ENCODE assay signal across 8 cellular contexts in the genomic region with DNA sequence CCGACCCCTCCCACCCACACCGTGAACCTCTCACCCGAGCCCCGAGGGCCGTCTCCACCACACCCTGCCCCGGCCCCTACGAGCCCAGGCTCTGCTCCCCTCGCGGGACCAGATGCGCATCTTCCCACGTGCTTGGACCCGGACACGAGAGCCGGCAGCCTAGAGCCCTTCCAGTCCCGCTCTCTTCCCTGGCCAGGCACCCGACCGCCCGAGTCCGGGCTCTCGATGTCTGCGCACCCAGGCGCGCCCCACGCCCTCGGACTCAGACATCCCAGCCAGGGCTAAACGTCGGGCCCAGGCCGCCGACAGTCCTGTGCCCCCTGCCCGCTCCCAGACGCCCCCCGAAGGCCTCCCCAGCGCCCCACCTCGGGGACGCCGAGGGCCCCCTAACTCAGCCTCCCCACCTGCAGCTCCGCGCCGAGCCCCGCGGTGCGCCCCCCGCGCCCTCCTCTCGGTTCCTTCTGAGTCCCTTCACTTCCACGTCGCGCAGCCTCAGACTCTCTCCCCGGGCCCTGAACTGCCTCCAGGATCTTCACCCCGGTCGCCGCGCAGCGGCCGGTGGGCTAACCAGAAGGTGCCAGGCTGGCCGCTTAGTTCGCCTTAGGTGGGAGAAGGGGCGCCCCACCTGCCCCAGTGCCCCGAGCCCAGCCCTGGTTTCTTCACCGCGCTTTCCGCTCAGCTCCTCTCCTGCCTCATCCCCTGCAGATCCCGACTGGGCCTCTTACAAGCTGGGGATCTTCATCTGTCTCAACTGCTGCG. TPM values are rescaled to one million over a fixed set of nuclear protein-coding genes. Genes with fewer than 3 reads are reported as not detected.
A peak's percentile ranks its signal among the peaks of the same experiment; 100 is the strongest.
DNase-seq lines count a peak whose midpoint lies in the region; ATAC-seq and TF ChIP-seq lines count a peak whose summit lies in the region.

No MANE protein-coding gene starts in this region.

- no peaks in the 10 kb centered on the region for H3K36me3 Mint-ChIP-seq in MCF 10A (ENCODE audit: insufficient read depth, unreplicated experiment)

- H3K9me3 ChIP-seq in left lung (no peaks in the 10 kb centered on the region), subcutaneous abdominal adipose tissue (ENCODE audit: control insufficient read depth in 5 of 5, low read length in 5 of 5) (no peaks in the 10 kb centered on the region), BE2C (no peaks in the 10 kb centered on the region)

- CTCF ChIA-PET in HEK293T (lab: Yijun Ruan, JAX) (interaction anchor here (0.6 to 1.2 kb wide), 2 partner anchors 9 to 27 kb away, joined by 3 to 4 read pairs; no protein-coding TSS in a partner anchor), MCF 10A (lab: Yijun Ruan, JAX) (no interaction called here)

- H3K27me3 ChIP-seq in ACC112 (ENCODE audit: insufficient read depth, low read length) (peaks cover 33% of the 10 kb centered on the region), left lung (peaks cover 11 to 42% of the 10 kb centered on the region in 2 donors), subcutaneous abdominal adipose tissue (ENCODE audit: control insufficient read depth in 5 of 5, insufficient read depth in 4 of 5, low read length in 5 of 5) (peaks cover 5 to 23% (median 10%) of the 10 kb centered on the region in 5 donors), BE2C (peaks cover 26% of the 10 kb centered on the region)

- H3K9ac ChIP-seq in subcutaneous abdominal adipose tissue (ENCODE audit: low read length in 5 of 5): peak overlapping the region in 4 of 5 donors; percentile 30 to 64 (median 40)

- intact Hi-C loops in MCF 10A (cut with micrococcal nuclease): no loop called here
- intact Hi-C loops in left lung (cut with DNase I): no loop called here

- H3K4me1 ChIP-seq in ACC112 (ENCODE audit: control insufficient read depth, insufficient read depth, low read length, unreplicated experiment): peaks cover 4% of the 10 kb centered on the region
- peaks cover 0 to 23% of the 10 kb centered on the region in 2 donors for H3K4me1 ChIP-seq in left lung
- H3K4me1 ChIP-seq in subcutaneous abdominal adipose tissue (ENCODE audit: control insufficient read depth in 5 of 5, insufficient read depth in 5 of 5, low read length in 5 of 5): peaks cover 0 to 45% (median 20%) of the 10 kb centered on the region in 5 donors
- no peaks in the 10 kb centered on the region for H3K4me1 ChIP-seq in BE2C

- peak; percentile 58 for ATAC-seq in left lung

- H3K4me1 Mint-ChIP-seq in MCF 10A (ENCODE audit: insufficient read depth, unreplicated experiment): no peaks in the 10 kb centered on the region

- peak overlapping the region; percentile 54 for H3K4me3 ChIP-seq in ACC112 (ENCODE audit: low read depth, low read length)
- peak overlapping the region; percentile 47 to 63 for H3K4me3 ChIP-seq in left lung
- peak overlapping the region; percentile 42 to 67 (median 62) for H3K4me3 ChIP-seq in subcutaneous abdominal adipose tissue (ENCODE audit: low read depth in 1 of 5, low read length in 5 of 5)
- no peak overlapping the region for H3K4me3 ChIP-seq in BE2C (ENCODE audit: low read depth, low read length)

- DNase-seq in HEK293T (ENCODE audit: extremely low spot score) (no peak), MCF 10A (ENCODE audit: unreplicated experiment) (no peak), left lung (peak; percentile 35 to 84), BE2C (no peak), activated gamma-delta T cell treated with Interleukin-2 at 50 U/mL for 16 hours (no peak)
- no peak for DNase-seq in stimulated activated CD4-positive, alpha-beta T cell treated with anti-CD3 and anti-CD28 coated beads, Interleukin-2, amount 100 ng/mL, for 48 hours

- no peak overlapping the region for H3K27ac Mint-ChIP-seq in MCF 10A (ENCODE audit: low read depth, unreplicated experiment)

- H3K79me2 ChIP-seq in ACC112 (ENCODE audit: control insufficient read depth, insufficient read depth, low read length, unreplicated experiment): no peaks in the 10 kb centered on the region

- H3K4me3 Mint-ChIP-seq in MCF 10A (ENCODE audit: unreplicated experiment): peak overlapping the region; percentile 28

- peak overlapping the region; percentile 60 for H2AFZ ChIP-seq in ACC112 (ENCODE audit: low read length, unreplicated experiment)

- H3K9me3 Mint-ChIP-seq in MCF 10A (ENCODE audit: unreplicated experiment): no peaks in the 10 kb centered on the region

- POLR2A ChIA-PET in HEK293T (lab: Yijun Ruan, JAX): interaction anchor here (1.0 to 2.8 kb wide), 2 partner anchors 11 to 16 kb away, joined by 3 to 15 read pairs; partner anchors contain the start of gene TEFM
- POLR2A ChIA-PET in MCF 10A (lab: Yijun Ruan, JAX): interaction anchor here (0.6 to 1.8 kb wide), 4 partner anchors 16 to 1216 kb away, joined by 3 to 8 read pairs (median 3); partner anchors contain the start of genes RNF135 and TEFM

- no peak for TF ChIP-seq CTCF in MCF 10A (IDR thresholded peaks at IDR 0.05; ENCODE audit: unreplicated experiment)
- TF ChIP-seq CTCF in left lung (IDR thresholded peaks at IDR 0.05): no peak
- no peak for TF ChIP-seq CTCF in BE2C (IDR thresholded peaks at IDR 0.05; ENCODE audit: low read depth, low read length)

- H3K27ac ChIP-seq in ACC112 (ENCODE audit: low read depth, low read length) (no peak overlapping the region), left lung (peak overlapping the region in 1 of 2 donors; percentile 50), subcutaneous abdominal adipose tissue (ENCODE audit: low read depth, low read length) (no peak overlapping the region)

- H3K36me3 ChIP-seq in ACC112 (ENCODE audit: insufficient read depth, low read length): no peaks in the 10 kb centered on the region
- H3K36me3 ChIP-seq in left lung: peaks cover 0 to 29% of the 10 kb centered on the region in 2 donors
- H3K36me3 ChIP-seq in subcutaneous abdominal adipose tissue (ENCODE audit: control insufficient read depth in 5 of 5, insufficient read depth in 5 of 5, low read length in 5 of 5): peaks cover 0 to 10% (median 0%) of the 10 kb centered on the region in 5 donors
- H3K36me3 ChIP-seq in BE2C: no peaks in the 10 kb centered on the region

- no TSS peak for BruUV-seq in MCF 10A (replicated peaks; lab: Mats Ljungman, UMichigan)

- peaks cover 46% of the 10 kb centered on the region for H3K27me3 Mint-ChIP-seq in MCF 10A (ENCODE audit: insufficient read depth, unreplicated experiment)

TF ChIP-seq in HEK293T, 16 proteins besides CTCF, POLR2A, EP300 and RAD21:
- TF ChIP-seq CTBP1 (IDR thresholded peaks at IDR 0.05; ENCODE audit: borderline replicate concordance) (no peak), BHLHE40 (IDR thresholded peaks at IDR 0.05; ENCODE audit: borderline replicate concordance) (no peak), ARNT (IDR thresholded peaks at IDR 0.05) (no peak), L3MBTL2 (conservative IDR thresholded peaks at IDR 0.05) (peak; percentile 51)

RNA-seq across cellular contexts. Expression of gene ADAP2, which starts 0.7 kb away (rescaled TPM):
- total RNA-seq in MCF 10A (2022) (1.3 and 2.2 TPM in 2 replicates), left lung (10 to 100 TPM; 23.3 to 46.1 TPM)
- not detected for polyA plus RNA-seq in BE2C (2012; ENCODE audit: insufficient read depth, insufficient read length, low read depth)

RNA-seq across cellular contexts. Expression of gene TEFM, which starts 16.4 kb away (rescaled TPM):
- total RNA-seq in MCF 10A (2022) (10.7 and 13.8 TPM in 2 replicates), left lung (10 to 100 TPM; 14.0 to 14.9 TPM)
- 5.5 TPM for polyA plus RNA-seq in BE2C (2012; ENCODE audit: insufficient read depth, insufficient read length, low read depth)

RNA-seq across cellular contexts. Expression of gene RNF135, which starts 48.4 kb away (rescaled TPM):
- total RNA-seq in MCF 10A (2022) (20.1 and 31.0 TPM in 2 replicates), left lung (10 to 100 TPM; 19.8 to 38.5 TPM)
- not detected for polyA plus RNA-seq in BE2C (2012; ENCODE audit: insufficient read depth, insufficient read length, low read depth)

Comparison
In these comparisons a context has a peak if more than half of its experiments do, and no peak if none do; other contexts are left out.
1. DNase-seq: peak in left lung (2 of 2); none in HEK293T (single experiment), MCF 10A (single experiment), BE2C (single experiment), activated gamma-delta T cell treated with Interleukin-2 at 50 U/mL for 16 hours (single experiment) and stimulated activated CD4-positive, alpha-beta T cell treated with anti-CD3 and anti-CD28 coated beads, Interleukin-2, amount 100 ng/mL, for 48 hours (0 of 2).